In genomic region chr12:4164591-4165558, GRCh38 we compare ENCODE assay signal across 8 cellular contexts.
DNase-seq lines count a peak whose midpoint lies in the region; ATAC-seq and TF ChIP-seq lines count a peak whose summit lies in the region.

No MANE protein-coding gene starts in this region.

- H3K79me2 ChIP-seq in mesendoderm (ENCODE audit: control insufficient read depth, insufficient read depth, low read length): no peaks in the 10 kb centered on the region

- H3K27ac Mint-ChIP-seq in activated CD4-positive, alpha-beta T cell treated with anti-CD3 and anti-CD28 coated beads, Interleukin-2, amount 10 ng/mL, durations not matched to agents 7 days and 5 days: peak overlapping the region; percentile 94

- no peak overlapping the region for H2BK15ac ChIP-seq in mesendoderm (replicated peaks; ENCODE audit: low read depth)

- peak overlapping the region; percentile 51 for H3K23ac ChIP-seq in mesendoderm (ENCODE audit: low read length)

- peaks cover 19% of the 10 kb centered on the region for H3K27me3 ChIP-seq in ectodermal cell (ENCODE audit: control insufficient read depth, insufficient read depth, low read length, poor library complexity, severe bottlenecking)
- H3K27me3 ChIP-seq in mesendoderm (ENCODE audit: insufficient read depth, low read length, poor library complexity): no peaks in the 10 kb centered on the region

- no peak overlapping the region for H4K8ac ChIP-seq in mesendoderm (ENCODE audit: low read depth, low read length)

- peak overlapping the region; percentile 87 for H3K4ac ChIP-seq in mesendoderm (ENCODE audit: low read depth, low read length)

- H3K9ac ChIP-seq in mesendoderm (ENCODE audit: low read length): peak overlapping the region; percentile 75

- H3K4me2 ChIP-seq in mesendoderm (ENCODE audit: low read length): peak overlapping the region; percentile 56

- H2BK120ac ChIP-seq in mesendoderm (ENCODE audit: low read depth, low read length): no peak overlapping the region

- H2BK5ac ChIP-seq in mesendoderm (ENCODE audit: low read length): peak overlapping the region; percentile 21

- peak overlapping the region; percentile 75 for H3K4me3 Mint-ChIP-seq in activated CD4-positive, alpha-beta T cell treated with anti-CD3 and anti-CD28 coated beads, Interleukin-2, amount 10 ng/mL, durations not matched to agents 7 days and 5 days

- H3K27ac ChIP-seq in ectodermal cell (ENCODE audit: insufficient read depth, low read depth, low read length, poor library complexity, severe bottlenecking) (peak overlapping the region; percentile 30), mesendoderm (ENCODE audit: low read depth, low read length) (peak overlapping the region; percentile 62)

- peak; percentile 63 for ATAC-seq in HG02973 (IDR thresholded peaks at IDR 0.05; ENCODE audit: unreplicated experiment)

- H3K36me3 ChIP-seq in ectodermal cell (ENCODE audit: control insufficient read depth, insufficient read depth, low read length): no peaks in the 10 kb centered on the region
- no peaks in the 10 kb centered on the region for H3K36me3 ChIP-seq in mesendoderm (ENCODE audit: control insufficient read depth, insufficient read depth, low read length)

- CTCF ChIA-PET in activated CD4-positive, alpha-beta T cell treated with anti-CD3 and anti-CD28 coated beads, Interleukin-2, amount 10 ng/mL, durations not matched to agents 7 days and 5 days (lab: Charles Lee): interaction anchor here (0.7 to 3.7 kb wide), 16 partner anchors 9 to 202 kb away, joined by 3 to 16 read pairs (median 4); no protein-coding TSS in a partner anchor

- POLR2A ChIA-PET in activated CD4-positive, alpha-beta T cell treated with anti-CD3 and anti-CD28 coated beads, Interleukin-2, amount 10 ng/mL, durations not matched to agents 7 days and 5 days (lab: Charles Lee): interaction anchor here (0.6 to 1.0 kb wide), 2 partner anchors 19 to 104 kb away, joined by 3 to 8 read pairs; no protein-coding TSS in a partner anchor

- peaks cover 8% of the 10 kb centered on the region for H3K9me3 Mint-ChIP-seq in activated CD4-positive, alpha-beta T cell treated with anti-CD3 and anti-CD28 coated beads, Interleukin-2, amount 10 ng/mL, durations not matched to agents 7 days and 5 days

- H3K9me3 ChIP-seq in ectodermal cell (ENCODE audit: control insufficient read depth, low read length): no peaks in the 10 kb centered on the region

- H3K27me3 Mint-ChIP-seq in activated CD4-positive, alpha-beta T cell treated with anti-CD3 and anti-CD28 coated beads, Interleukin-2, amount 10 ng/mL, durations not matched to agents 7 days and 5 days: no peaks in the 10 kb centered on the region

- WGBS in ectodermal cell, 2 experiments: 15 to 16% methylated on average over 61 of the region's 61 CpGs
- WGBS in mesendoderm (ENCODE audit: extremely low coverage, insufficient coverage, low lambda C conversion rate): no CpG with 5 or more reads among the region's 61 CpGs

- peak overlapping the region; percentile 82 for H3K18ac ChIP-seq in mesendoderm (ENCODE audit: low read length)

- TF ChIP-seq CTCF in GM10266 (IDR thresholded peaks at IDR 0.05; ENCODE audit: control insufficient read depth, insufficient read depth, low read depth, missing control alignments): no peak

- no peaks in the 10 kb centered on the region for H3K79me1 ChIP-seq in mesendoderm (ENCODE audit: low read length)

- H3K36me3 Mint-ChIP-seq in activated CD4-positive, alpha-beta T cell treated with anti-CD3 and anti-CD28 coated beads, Interleukin-2, amount 10 ng/mL, durations not matched to agents 7 days and 5 days (ENCODE audit: low read depth): peaks cover 5% of the 10 kb centered on the region

- H3K56ac ChIP-seq in mesendoderm (ENCODE audit: low read length): peak overlapping the region; percentile 93

- H4K5ac ChIP-seq in mesendoderm (ENCODE audit: low read length): no peak overlapping the region

- no peaks in the 10 kb centered on the region for H3K4me1 ChIP-seq in ectodermal cell (ENCODE audit: control insufficient read depth, insufficient read depth, low read length)
- H3K4me1 ChIP-seq in mesendoderm (ENCODE audit: control insufficient read depth, low read depth, low read length): peaks cover 13% of the 10 kb centered on the region

- peak; percentile 64 for DNase-seq in GM10266 (ENCODE audit: extremely low spot score)
- peak; percentile 68 for DNase-seq in activated CD4-positive, alpha-beta T cell treated with anti-CD3 and anti-CD28 coated beads, Interleukin-2, amount 10 ng/mL, durations not matched to agents 7 days and 5 days
- DNase-seq in mesendoderm: peak; percentile 92
- DNase-seq in stimulated activated CD8-positive, alpha-beta memory T cell treated with anti-CD3 and anti-CD28 coated beads, Interleukin-4, amount 100 ng/mL, for 48 hours: peak; percentile 79
- DNase-seq in NCI-H1694 treated with DMSO at 0.1 percent for 48 hours (lab: John Stamatoyannopoulos, UW): no peak
- DNase-seq in UCSD-AML1 (lab: John Stamatoyannopoulos, UW; ENCODE audit: unreplicated experiment): no peak

- H3K4me1 Mint-ChIP-seq in activated CD4-positive, alpha-beta T cell treated with anti-CD3 and anti-CD28 coated beads, Interleukin-2, amount 10 ng/mL, durations not matched to agents 7 days and 5 days: peaks cover 52% of the 10 kb centered on the region

- no peak overlapping the region for H2AK5ac ChIP-seq in mesendoderm (ENCODE audit: low read length)

- H3K4me3 ChIP-seq in ectodermal cell (ENCODE audit: insufficient read depth, low read depth, low read length) (peak overlapping the region; percentile 42), mesendoderm (ENCODE audit: low read length) (peak overlapping the region; percentile 7)

Comparison
In these comparisons a context has a peak if more than half of its experiments do, and no peak if none do; other contexts are left out.
1. DNase-seq: peak in GM10266 (single experiment), activated CD4-positive, alpha-beta T cell treated with anti-CD3 and anti-CD28 coated beads, Interleukin-2, amount 10 ng/mL, durations not matched to agents 7 days and 5 days (single experiment), mesendoderm (single experiment) and stimulated activated CD8-positive, alpha-beta memory T cell treated with anti-CD3 and anti-CD28 coated beads, Interleukin-4, amount 100 ng/mL, for 48 hours (single experiment); none in NCI-H1694 treated with DMSO at 0.1 percent for 48 hours (single experiment) and UCSD-AML1 (single experiment).